ENCODE assay signal across 9 cellular contexts in the genomic region with DNA sequence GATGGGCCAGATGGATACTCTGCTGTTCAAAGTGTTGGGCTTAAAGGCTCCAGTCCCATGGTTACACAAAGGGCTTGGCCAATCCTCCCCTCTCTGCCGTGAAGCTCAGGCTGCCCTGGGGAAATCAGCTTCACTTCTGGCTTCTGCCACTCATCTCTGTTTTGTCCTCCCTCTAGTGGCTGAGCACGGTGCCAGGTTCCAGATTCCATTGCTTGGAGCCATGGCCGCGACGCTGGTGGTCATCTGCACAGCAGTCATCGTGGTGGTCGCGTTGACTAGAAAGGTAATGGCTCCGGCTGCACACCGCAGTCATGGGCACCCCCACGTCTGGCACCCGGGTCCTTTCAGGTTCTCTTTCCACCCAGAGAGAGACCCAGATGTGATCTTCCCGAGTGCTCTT. TPM values are rescaled to one million over a fixed set of nuclear protein-coding genes. Genes with fewer than 3 reads are reported as not detected.
DNase-seq lines count a peak whose midpoint lies in the region; ATAC-seq lines count a peak whose summit lies in the region.
"Had no signal": no experiment of that assay in that cellular context is flagged by ENCODE, and none has a peak within 500 bp of the region (broad histone marks: within the 10 kb centered on the region; RNA-seq: fewer than 3 reads in every experiment).

No MANE protein-coding gene starts in this region.

- H3K4me3 Mint-ChIP-seq in activated CD4-positive, alpha-beta T cell treated with anti-CD3 and anti-CD28 coated beads for 36 hours = peak overlapping the region; percentile 1

- peaks cover 13% of the 10 kb centered on the region for H3K36me3 Mint-ChIP-seq in activated CD4-positive, alpha-beta T cell treated with anti-CD3 and anti-CD28 coated beads for 36 hours (ENCODE audit: low read depth)

- peak overlapping the region; percentile 17 for H3K27ac Mint-ChIP-seq in activated CD4-positive, alpha-beta T cell treated with anti-CD3 and anti-CD28 coated beads for 36 hours

- peak; percentile 52 for ATAC-seq in activated CD4-positive, alpha-beta T cell treated with anti-CD3 and anti-CD28 coated beads for 36 hours
- ATAC-seq in GM18502 (IDR thresholded peaks at IDR 0.05; ENCODE audit: poor library complexity, unreplicated experiment) = no peak

- peaks cover 4% of the 10 kb centered on the region for H3K4me1 Mint-ChIP-seq in activated CD4-positive, alpha-beta T cell treated with anti-CD3 and anti-CD28 coated beads for 36 hours

- H3K27me3 Mint-ChIP-seq in activated CD4-positive, alpha-beta T cell treated with anti-CD3 and anti-CD28 coated beads for 36 hours = no peaks in the 10 kb centered on the region

- CTCF ChIA-PET in activated CD4-positive, alpha-beta T cell treated with anti-CD3 and anti-CD28 coated beads for 36 hours (lab: Charles Lee) = interaction anchor here (0.6 to 2.8 kb wide), 7 partner anchors 8 to 156 kb away, joined by 3 to 11 read pairs (median 4); no protein-coding TSS in a partner anchor

- peak; percentile 53 for DNase-seq in activated CD4-positive, alpha-beta T cell treated with anti-CD3 and anti-CD28 coated beads for 36 hours
- DNase-seq in activated CD4-positive, alpha-beta T cell treated with anti-CD3 and anti-CD28 coated beads for 1 hour = no peak
- DNase-seq in LHCN-M2 (ENCODE audit: low read depth) (peak; percentile 23), iPS DF 4.7 (ENCODE audit: extremely low read depth, low spot score) (peak; percentile 14), NCI-H2029 (lab: John Stamatoyannopoulos, UW) (no peak), GM19240 (ENCODE audit: insufficient read length, low spot score) (no peak)
- DNase-seq in activated CD4-positive, alpha-beta T cell treated with anti-CD3 and anti-CD28 coated beads, Interleukin-2, amount 50 U/mL, for 4 hours = peak; percentile 33 to 44

- POLR2A ChIA-PET in activated CD4-positive, alpha-beta T cell treated with anti-CD3 and anti-CD28 coated beads for 36 hours (lab: Charles Lee) = no interaction called here

- no peaks in the 10 kb centered on the region for H3K9me3 Mint-ChIP-seq in activated CD4-positive, alpha-beta T cell treated with anti-CD3 and anti-CD28 coated beads for 36 hours (ENCODE audit: low read depth)

- intact Hi-C loops in activated CD4-positive, alpha-beta T cell treated with anti-CD3 and anti-CD28 coated beads for 36 hours (cut with DNase I, micrococcal nuclease) = loop anchor here (2.0 kb wide), 1 partner anchor 147 kb away; no protein-coding TSS in a partner anchor

RNA-seq across cellular contexts. Expression of gene TIGIT, which starts 5.6 kb away (rescaled TPM):
- total RNA-seq in activated CD4-positive, alpha-beta T cell treated with anti-CD3 and anti-CD28 coated beads for 36 hours = 10 to 100 TPM; 23.5 to 25.5 TPM
- not detected in 2 replicates for total RNA-seq in LHCN-M2 (2014; rRNA removed)
- polyA plus RNA-seq in LHCN-M2 (2012) = not detected
- total RNA-seq: skeletal muscle tissue had no signal

Comparison
In these comparisons a context has a peak if more than half of its experiments do, and no peak if none do; other contexts are left out.
1. DNase-seq: peak in activated CD4-positive, alpha-beta T cell treated with anti-CD3 and anti-CD28 coated beads for 36 hours (single experiment), LHCN-M2 (single experiment), activated CD4-positive, alpha-beta T cell treated with anti-CD3 and anti-CD28 coated beads, Interleukin-2, amount 50 U/mL, for 4 hours (2 of 2) and iPS DF 4.7 (single experiment); none in activated CD4-positive, alpha-beta T cell treated with anti-CD3 and anti-CD28 coated beads for 1 hour (single experiment), NCI-H2029 (single experiment) and GM19240 (single experiment).
2. RNA of gene TIGIT, which starts 5.6 kb away (total RNA-seq): 23.5 to 25.5 TPM in activated CD4-positive, alpha-beta T cell treated with anti-CD3 and anti-CD28 coated beads for 36 hours; not detected in LHCN-M2; every median in the first group is over 10 times any median in the second.